In the genomic region with DNA sequence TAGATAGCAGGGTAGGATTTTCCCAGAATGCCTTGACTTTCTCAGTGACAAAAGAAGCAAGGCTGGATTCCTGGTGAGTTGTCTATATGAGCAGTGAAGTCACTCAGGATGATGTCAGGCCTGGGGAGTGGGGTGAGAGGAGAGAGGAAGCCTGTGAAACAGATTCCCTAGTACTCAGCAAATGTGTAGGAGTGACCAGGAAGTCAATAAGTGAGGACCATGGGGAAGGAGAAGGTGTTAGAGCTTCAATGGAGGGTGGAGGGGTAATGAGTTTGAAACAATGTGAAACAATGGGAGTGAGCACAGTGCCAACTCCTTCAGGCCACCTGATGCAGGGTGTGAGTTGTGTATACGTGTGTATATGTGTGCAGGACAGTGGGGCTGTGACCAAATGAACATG, we compare ENCODE assay signal across 13 cellular contexts. TPM values are rescaled to one million over a fixed set of nuclear protein-coding genes. Genes with fewer than 3 reads are reported as not detected.
A peak's percentile ranks its signal among the peaks of the same experiment; 100 is the strongest.
DNase-seq lines count a peak whose midpoint lies in the region; TF ChIP-seq lines count a peak whose summit lies in the region.
"Had no signal": no experiment of that assay in that cellular context is flagged by ENCODE, and none has a peak within 500 bp of the region (broad histone marks: within the 10 kb centered on the region; RNA-seq: fewer than 3 reads in every experiment).

No MANE protein-coding gene starts in this region.

- CTCF ChIA-PET in activated naive CD4-positive, alpha-beta T cell treated with anti-CD3 and anti-CD28 coated beads, Interleukin-2, amount 10 ng/mL, durations not matched to agents 7 days and 5 days (lab: Charles Lee), result no interaction called here
- CTCF ChIA-PET in activated CD4-positive, alpha-beta memory T cell treated with anti-CD3 and anti-CD28 coated beads for 36 hours (lab: Charles Lee), result no interaction called here

- intact Hi-C loops in activated CD4-positive, alpha-beta memory T cell treated with anti-CD3 and anti-CD28 coated beads for 36 hours (cut with micrococcal nuclease), result loop anchor here (10.0 kb wide), 1 partner anchor 592 kb away; no protein-coding TSS in a partner anchor
- intact Hi-C loops in CD14-positive monocyte (cut with micrococcal nuclease), result no loop called here

- peak overlapping the region; percentile 93 for H3K4me3 Mint-ChIP-seq in activated naive CD4-positive, alpha-beta T cell treated with anti-CD3 and anti-CD28 coated beads, Interleukin-2, amount 10 ng/mL, durations not matched to agents 7 days and 5 days
- peak overlapping the region; percentile 86 for H3K4me3 Mint-ChIP-seq in activated CD4-positive, alpha-beta memory T cell treated with anti-CD3 and anti-CD28 coated beads for 36 hours
- H3K4me3 Mint-ChIP-seq in type B pancreatic cell (peak overlapping the region; percentile 89), CD14-positive monocyte (peak overlapping the region in 1 of 2 donors; percentile 25)

- in situ Hi-C loops in HAP-1 (cut with MboI; ENCODE audit: low sequenced_read_pairs), result no loop called here

- DNase-seq in activated naive CD4-positive, alpha-beta T cell treated with anti-CD3 and anti-CD28 coated beads, Interleukin-2, amount 10 ng/mL, durations not matched to agents 7 days and 5 days, result no peak
- DNase-seq in activated naive CD4-positive, alpha-beta T cell treated with anti-CD3 and anti-CD28 coated beads, Interleukin-2, amount 50 U/mL, for 16 hours, result no peak
- no peak for DNase-seq in activated CD4-positive, alpha-beta memory T cell treated with anti-CD3 and anti-CD28 coated beads for 36 hours
- peak; percentile 16 for DNase-seq in fibroblast of mammary gland (ENCODE audit: low read depth)
- DNase-seq in type B pancreatic cell (ENCODE audit: extremely low spot score, unreplicated experiment), result no peak
- no peak for DNase-seq in NCI-H524 treated with DMSO at 0.1 percent for 48 hours (lab: John Stamatoyannopoulos, UW)
- no peak for DNase-seq in CD14-positive monocyte (ENCODE audit: low spot score)
- DNase-seq in HAP-1 (ENCODE audit: low spot score in 2 of 2), result no peak
- DNase-seq: aorta; gastrocnemius medialis; NCI-H345; stimulated activated CD4-positive, alpha-beta T cell treated with anti-CD3 and anti-CD28 coated beads, Interleukin-1b, Interleukin-23, amount 100 ng/mL, for 48 hours had no signal

- peaks cover 3% of the 10 kb centered on the region for H3K36me3 Mint-ChIP-seq in activated naive CD4-positive, alpha-beta T cell treated with anti-CD3 and anti-CD28 coated beads, Interleukin-2, amount 10 ng/mL, durations not matched to agents 7 days and 5 days
- no peaks in the 10 kb centered on the region for H3K36me3 Mint-ChIP-seq in activated CD4-positive, alpha-beta memory T cell treated with anti-CD3 and anti-CD28 coated beads for 36 hours
- H3K36me3 Mint-ChIP-seq in type B pancreatic cell (no peaks in the 10 kb centered on the region), CD14-positive monocyte (no peaks in the 10 kb centered on the region)

- H3K9me3 ChIP-seq in HAP-1, result no peaks in the 10 kb centered on the region
- H3K9me3 ChIP-seq: gastrocnemius medialis, vagina had no signal

- POLR2A ChIA-PET in activated CD4-positive, alpha-beta memory T cell treated with anti-CD3 and anti-CD28 coated beads for 36 hours (lab: Charles Lee), result no interaction called here

- H3K4me1 ChIP-seq in HAP-1, result peaks cover 18% of the 10 kb centered on the region

- TF ChIP-seq CTCF in fibroblast of mammary gland (conservative IDR thresholded peaks at IDR 0.05; ENCODE audit: control insufficient read depth, insufficient read depth, low read depth, low read length) (no peak), type B pancreatic cell (conservative IDR thresholded peaks at IDR 0.05) (no peak), CD14-positive monocyte (IDR thresholded peaks at IDR 0.05) (no peak)

- H3K27me3 ChIP-seq in HAP-1 (ENCODE audit: low read depth), result no peaks in the 10 kb centered on the region
- H3K27me3 ChIP-seq: gastrocnemius medialis, vagina had no signal

- H3K27me3 Mint-ChIP-seq in activated naive CD4-positive, alpha-beta T cell treated with anti-CD3 and anti-CD28 coated beads, Interleukin-2, amount 10 ng/mL, durations not matched to agents 7 days and 5 days, result no peaks in the 10 kb centered on the region
- H3K27me3 Mint-ChIP-seq in activated CD4-positive, alpha-beta memory T cell treated with anti-CD3 and anti-CD28 coated beads for 36 hours, result no peaks in the 10 kb centered on the region
- no peaks in the 10 kb centered on the region for H3K27me3 Mint-ChIP-seq in type B pancreatic cell
- peaks cover 0 to 14% (median 2%) of the 10 kb centered on the region in 3 donors for H3K27me3 Mint-ChIP-seq in CD14-positive monocyte (ENCODE audit: low read depth in 3 of 3)

- peak overlapping the region; percentile 79 for H3K27ac Mint-ChIP-seq in activated naive CD4-positive, alpha-beta T cell treated with anti-CD3 and anti-CD28 coated beads, Interleukin-2, amount 10 ng/mL, durations not matched to agents 7 days and 5 days
- H3K27ac Mint-ChIP-seq in activated CD4-positive, alpha-beta memory T cell treated with anti-CD3 and anti-CD28 coated beads for 36 hours, result peak overlapping the region; percentile 86
- H3K27ac Mint-ChIP-seq in type B pancreatic cell (no peak overlapping the region), CD14-positive monocyte (peak overlapping the region in 2 of 7 donors; percentile 6 to 8)

- no peak overlapping the region for H3K4me3 ChIP-seq in fibroblast of mammary gland (ENCODE audit: control insufficient read depth, low read depth, low read length)
- H3K4me3 ChIP-seq in HAP-1, result no peak overlapping the region
- H3K4me3 ChIP-seq: gastrocnemius medialis, vagina had no signal

- peaks cover 50% of the 10 kb centered on the region for H3K4me1 Mint-ChIP-seq in activated naive CD4-positive, alpha-beta T cell treated with anti-CD3 and anti-CD28 coated beads, Interleukin-2, amount 10 ng/mL, durations not matched to agents 7 days and 5 days
- H3K4me1 Mint-ChIP-seq in activated CD4-positive, alpha-beta memory T cell treated with anti-CD3 and anti-CD28 coated beads for 36 hours (ENCODE audit: low read depth), result peaks cover 50% of the 10 kb centered on the region
- no peaks in the 10 kb centered on the region for H3K4me1 Mint-ChIP-seq in type B pancreatic cell (ENCODE audit: unreplicated experiment)
- peaks cover 55% of the 10 kb centered on the region for H3K4me1 Mint-ChIP-seq in CD14-positive monocyte

- H3K36me3 ChIP-seq in HAP-1 (replicated peaks), result no peaks in the 10 kb centered on the region
- H3K36me3 ChIP-seq: gastrocnemius medialis, vagina had no signal

- no peaks in the 10 kb centered on the region for H3K9me3 Mint-ChIP-seq in activated naive CD4-positive, alpha-beta T cell treated with anti-CD3 and anti-CD28 coated beads, Interleukin-2, amount 10 ng/mL, durations not matched to agents 7 days and 5 days
- H3K9me3 Mint-ChIP-seq in activated CD4-positive, alpha-beta memory T cell treated with anti-CD3 and anti-CD28 coated beads for 36 hours, result no peaks in the 10 kb centered on the region
- H3K9me3 Mint-ChIP-seq in type B pancreatic cell, result no peaks in the 10 kb centered on the region
- peaks cover 0 to 4% (median 1%) of the 10 kb centered on the region in 7 donors for H3K9me3 Mint-ChIP-seq in CD14-positive monocyte

RNA-seq across cellular contexts. Expression of gene SLC9A6, which starts 2.4 kb away (rescaled TPM):
- total RNA-seq in activated CD4-positive, alpha-beta memory T cell treated with anti-CD3 and anti-CD28 coated beads for 36 hours, result 10 to 100 TPM; 14.3 to 14.5 TPM
- 10.7 and 15.8 TPM in 2 replicates for total RNA-seq in type B pancreatic cell (ENCODE audit: low replicate concordance)
- 10 to 100 TPM; 14.2 to 15.7 TPM for polyA plus RNA-seq in CD14-positive monocyte

RNA-seq across cellular contexts. Expression of gene MMGT1, which starts 9.1 kb away (rescaled TPM):
- 10 to 100 TPM; 20.6 to 21.4 TPM for total RNA-seq in activated CD4-positive, alpha-beta memory T cell treated with anti-CD3 and anti-CD28 coated beads for 36 hours
- 18.3 and 19.3 TPM in 2 replicates for total RNA-seq in type B pancreatic cell (ENCODE audit: low replicate concordance)
- polyA plus RNA-seq in CD14-positive monocyte, result 10 to 100 TPM; 11.8 to 14.2 TPM
